Comparison of ENCODE assay signal across 9 cellular contexts in the genomic region with DNA sequence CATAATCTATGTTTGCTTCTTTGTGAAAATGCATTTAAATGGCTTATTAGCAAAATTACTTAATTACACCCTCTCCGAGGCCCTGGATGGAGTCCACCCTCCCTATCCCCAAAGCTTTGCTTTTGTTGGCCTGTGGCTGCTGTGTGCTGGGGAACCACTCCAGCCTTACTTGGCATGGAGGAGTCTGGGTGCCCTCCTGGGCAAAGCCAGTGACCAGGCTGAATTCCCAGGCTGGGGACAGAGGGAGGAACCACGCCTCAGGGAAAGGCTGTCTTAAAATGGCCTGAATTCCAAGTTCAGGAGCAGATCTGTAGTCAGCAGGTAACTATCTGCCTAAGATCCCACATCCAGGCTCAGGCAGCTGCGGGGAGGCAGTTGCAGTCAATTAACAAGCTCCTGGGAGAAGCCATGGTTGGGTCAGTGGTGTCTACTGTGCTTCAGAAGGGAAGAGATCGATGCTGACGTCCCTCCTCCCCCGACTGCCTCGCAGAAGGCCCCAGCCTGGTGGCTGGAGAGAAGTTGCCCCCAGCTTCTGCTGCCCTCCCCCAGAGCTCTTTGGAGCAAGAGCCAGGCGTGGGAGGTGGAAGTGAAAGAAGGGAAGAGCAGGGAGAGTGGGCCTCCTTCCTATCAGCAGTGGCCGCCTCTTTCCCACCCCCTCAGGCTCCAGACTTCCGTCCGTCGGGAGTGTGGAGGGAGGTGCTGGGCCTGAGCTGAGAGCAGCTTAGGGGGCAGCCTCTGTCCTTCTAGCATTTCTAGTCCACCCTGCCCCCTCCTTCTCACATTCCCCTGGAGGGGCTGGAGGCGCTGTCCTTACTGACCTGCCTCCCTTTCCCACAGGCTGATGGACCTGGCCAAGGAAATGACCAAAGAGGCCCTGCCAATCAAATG. TPM values are rescaled to one million over a fixed set of nuclear protein-coding genes. Genes with fewer than 3 reads are reported as not detected.
DNase-seq lines count a peak whose midpoint lies in the region; ATAC-seq and TF ChIP-seq lines count a peak whose summit lies in the region.
"Had no signal": no experiment of that assay in that cellular context is flagged by ENCODE, and none has a peak within 500 bp of the region (broad histone marks: within the 10 kb centered on the region; RNA-seq: fewer than 3 reads in every experiment).

No MANE protein-coding gene starts in this region.

- peak overlapping the region in 1 of 8 donors; percentile 9 for H3K4me3 ChIP-seq in spleen

- H3K27me3 Mint-ChIP-seq in chondrocyte (ENCODE audit: low read depth): no peaks in the 10 kb centered on the region

- ATAC-seq in GM18505 (IDR thresholded peaks at IDR 0.05; ENCODE audit: unreplicated experiment) (no peak), HG03095 (IDR thresholded peaks at IDR 0.05; ENCODE audit: unreplicated experiment) (no peak), GM21717 (IDR thresholded peaks at IDR 0.05; ENCODE audit: unreplicated experiment) (no peak)

- no peak for TF ChIP-seq CTCF in chondrocyte (IDR thresholded peaks at IDR 0.05)
- TF ChIP-seq CTCF in spleen (IDR thresholded peaks at IDR 0.05 in 8 of 11, conservative IDR thresholded peaks at IDR 0.05 in 3 of 11): no peak

- TF ChIP-seq POLR2A in spleen (IDR thresholded peaks at IDR 0.05) (no peak), GM18505 (IDR thresholded peaks at IDR 0.05; ENCODE audit: borderline replicate concordance, extremely low read depth, insufficient read depth, insufficient read length) (no peak)

- peaks cover 22 to 99% (median 70%) of the 10 kb centered on the region in 6 donors for H3K4me1 ChIP-seq in spleen

- DNase-seq in Kasumi-1 (lab: John Stamatoyannopoulos, UW) (peak; percentile 62 to 77), chondrocyte (ENCODE audit: low spot score) (peak; percentile 50), spleen (peak; percentile 80), NCI-H1694 treated with DMSO at 0.1 percent for 48 hours (lab: John Stamatoyannopoulos, UW) (no peak)

- H3K36me3 Mint-ChIP-seq in chondrocyte (ENCODE audit: low read depth): no peaks in the 10 kb centered on the region

- intact Hi-C loops in spleen (cut with DNase I; ENCODE audit: low total_unique reads): loop anchor here (5.0 kb wide), 1 partner anchor 55 kb away; no protein-coding TSS in a partner anchor

- H3K27ac ChIP-seq in layer of hippocampus (ENCODE audit: low read depth, low read length): peak overlapping the region; percentile 62
- peak overlapping the region; percentile 48 to 85 (median 75) for H3K27ac ChIP-seq in spleen

- no peaks in the 10 kb centered on the region for H3K9me3 ChIP-seq in spleen

- H3K9me3 Mint-ChIP-seq in chondrocyte (ENCODE audit: low read depth): no peaks in the 10 kb centered on the region

- H3K27me3 ChIP-seq in layer of hippocampus (ENCODE audit: control insufficient read depth, insufficient read depth, low read length) (no peaks in the 10 kb centered on the region), spleen (replicated peaks in 1 of 7) (peaks cover 0 to 8% (median 0%) of the 10 kb centered on the region in 7 donors)

- peak overlapping the region; percentile 35 for H3K4me3 Mint-ChIP-seq in chondrocyte (ENCODE audit: unreplicated experiment)

- H3K36me3 ChIP-seq in spleen: peaks cover 0 to 20% (median 0%) of the 10 kb centered on the region in 6 donors

- peaks cover 24% of the 10 kb centered on the region for H3K4me1 Mint-ChIP-seq in chondrocyte (ENCODE audit: low read depth)

- H3K27ac Mint-ChIP-seq in chondrocyte (ENCODE audit: unreplicated experiment): peak overlapping the region; percentile 89

- 37 to 62% (median 46%) methylated on average over 10 to 13 of the region's 13 CpGs for WGBS in spleen, 5 donors

RNA-seq across cellular contexts. Expression of gene VASH1, which starts 11.3 kb away (rescaled TPM):
- 26.0 to 41.8 TPM (median 29.7 TPM) in 3 replicates for total RNA-seq in chondrocyte
- total RNA-seq in spleen: 10 to 100 TPM; 16.9 to 39.1 (median 27.3) TPM
- 10 to 100 TPM in 1 of 3 donors, 1 to 10 TPM in 2; 6.4 to 16.7 (median 8.2) TPM for polyA plus RNA-seq in spleen

RNA-seq across cellular contexts. Expression of gene ANGEL1, which starts 40.1 kb away (rescaled TPM):
- total RNA-seq in chondrocyte (8.6 to 13.8 TPM (median 9.6 TPM) in 3 replicates), spleen (10 to 100 TPM; 35.5 to 76.8 (median 60.2) TPM)
- 10 to 100 TPM in 2 of 3 donors, 1 to 10 TPM in 1; 7.4 to 21.1 (median 10.5) TPM for polyA plus RNA-seq in spleen

RNA-seq across cellular contexts. Expression of gene LRRC74A, which starts 53.7 kb away (rescaled TPM):
- total RNA-seq in chondrocyte (not detected in 3 replicates), spleen (under 1 TPM in 2 of 7 donors, not detected in 5; 0.32 to 0.43 TPM)
- under 1 TPM; 0.03 to 0.16 (median 0.04) TPM for polyA plus RNA-seq in spleen
- total RNA-seq: frontal cortex had no signal
